ENCODE assay signal across 9 cellular contexts in genomic region chr4:117134386-117134785, GRCh38. TPM values are rescaled to one million over a fixed set of nuclear protein-coding genes. Genes with fewer than 3 reads are reported as not detected.
DNase-seq lines count a peak whose midpoint lies in the region; ATAC-seq and TF ChIP-seq lines count a peak whose summit lies in the region.
"Had no signal": no experiment of that assay in that cellular context is flagged by ENCODE, and none has a peak within 500 bp of the region (broad histone marks: within the 10 kb centered on the region; RNA-seq: fewer than 3 reads in every experiment).

No MANE protein-coding gene starts in this region.

- 3 to 9% methylated on average over 4 of the region's 4 CpGs for WGBS in esophagus squamous epithelium, 2 donors

- no peaks in the 10 kb centered on the region for H3K9me3 ChIP-seq in RWPE2 (ENCODE audit: severe bottlenecking)
- peaks cover 0 to 7% (median 0%) of the 10 kb centered on the region in 3 donors for H3K9me3 ChIP-seq in esophagus squamous epithelium

- TF ChIP-seq CTCF in RWPE2 (IDR thresholded peaks at IDR 0.05; ENCODE audit: poor library complexity, severe bottlenecking) (peak; percentile 69), esophagus squamous epithelium (IDR thresholded peaks at IDR 0.05) (peak in 5 of 6 experiments; percentile 10 to 38 (median 22))

- H3K4me3 ChIP-seq in RWPE2 (ENCODE audit: severe bottlenecking) = no peak overlapping the region
- H3K4me3 ChIP-seq in esophagus squamous epithelium = no peak overlapping the region

- intact Hi-C loops in esophagus squamous epithelium (cut with DNase I) = no loop called here

- no peaks in the 10 kb centered on the region for H3K27me3 ChIP-seq in RWPE2 (ENCODE audit: insufficient read depth, poor library complexity, severe bottlenecking)
- H3K27me3 ChIP-seq in esophagus squamous epithelium = no peaks in the 10 kb centered on the region

- H3K36me3 ChIP-seq in RWPE2 (ENCODE audit: low read depth) (no peaks in the 10 kb centered on the region), esophagus squamous epithelium (no peaks in the 10 kb centered on the region)

- H3K27ac ChIP-seq in RWPE2 (ENCODE audit: poor library complexity, severe bottlenecking) (no peak overlapping the region), esophagus squamous epithelium (no peak overlapping the region)

- DNase-seq in DMS153 treated with DMSO at 0.1 percent for 48 hours (lab: John Stamatoyannopoulos, UW; ENCODE audit: unreplicated experiment) = peak; percentile 1
- DNase-seq in RWPE2 (ENCODE audit: low spot score) = no peak
- no peak for DNase-seq in esophagus squamous epithelium (lab: John Stamatoyannopoulos, UW)
- peak; percentile 80 for DNase-seq in putamen (ENCODE audit: low spot score)
- DNase-seq: naive B cell had no signal

- H3K4me1 ChIP-seq in RWPE2 (ENCODE audit: insufficient read depth, poor library complexity, severe bottlenecking) (no peaks in the 10 kb centered on the region), esophagus squamous epithelium (no peaks in the 10 kb centered on the region)

- ATAC-seq in HG02885 (IDR thresholded peaks at IDR 0.05; ENCODE audit: poor library complexity, unreplicated experiment) = peak; percentile 66
- ATAC-seq in RWPE2 (ENCODE audit: low read depth) = peak; percentile 45; the same call in 2 of the 3 replicates
- ATAC-seq in HG03025 (IDR thresholded peaks at IDR 0.05; ENCODE audit: low FRiP score, unreplicated experiment) = no peak
- ATAC-seq in HG03108 (IDR thresholded peaks at IDR 0.05; ENCODE audit: unreplicated experiment) = no peak
- no peak for ATAC-seq in HG02759 (IDR thresholded peaks at IDR 0.05; ENCODE audit: unreplicated experiment)

- no peak for TF ChIP-seq POLR2A in esophagus squamous epithelium (IDR thresholded peaks at IDR 0.05)

RNA-seq across cellular contexts. Expression of gene TRAM1L1, which starts 49.0 kb away (rescaled TPM):
- total RNA-seq in esophagus squamous epithelium = under 1 TPM in 3 of 4 donors, not detected in 1; 0.57 to 0.75 (median 0.59) TPM

Comparison
In these comparisons a context has a peak if more than half of its experiments do, and no peak if none do; other contexts are left out.
1. DNase-seq: peak in DMS153 treated with DMSO at 0.1 percent for 48 hours (single experiment) and putamen (single experiment); none in RWPE2 (single experiment) and esophagus squamous epithelium (single experiment).
2. ATAC-seq: peak in HG02885 (single experiment) and RWPE2 (single experiment); none in HG03025 (single experiment), HG03108 (single experiment) and HG02759 (single experiment).